19 cellular contexts compared by ENCODE assay signal in the genomic region with DNA sequence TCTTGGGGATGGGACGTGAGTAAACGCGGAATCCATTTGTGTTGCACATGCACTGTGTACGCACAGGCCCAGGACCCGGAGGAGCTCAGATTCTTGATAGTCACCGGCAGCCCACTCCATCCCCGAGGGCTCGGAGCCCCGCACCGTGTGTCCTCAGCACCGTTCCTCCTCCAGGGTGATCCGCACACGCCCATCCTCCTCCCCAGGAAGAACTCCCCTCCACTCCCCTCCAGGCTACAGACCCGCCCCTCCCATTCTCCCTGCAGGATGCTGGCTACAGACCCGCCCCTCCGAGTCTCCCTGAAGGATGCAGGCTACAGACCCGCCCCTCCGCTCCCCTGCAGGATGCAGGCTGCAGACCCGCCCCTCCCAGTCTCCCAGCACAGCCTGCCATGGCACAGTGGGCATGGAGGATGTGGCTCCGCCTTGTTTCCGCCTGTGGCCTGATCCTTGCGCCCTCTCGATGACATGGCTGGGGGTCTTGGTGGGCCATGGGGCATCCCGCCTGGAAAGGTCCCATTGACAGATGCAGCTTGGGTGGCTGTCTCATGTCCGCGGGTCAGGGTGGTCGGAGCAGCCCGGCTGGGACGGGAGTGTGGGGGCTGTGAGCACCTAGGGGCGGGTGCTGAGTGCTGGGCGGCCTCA. TPM values are rescaled to one million over a fixed set of nuclear protein-coding genes. Genes with fewer than 3 reads are reported as not detected.
DNase-seq lines count a peak whose midpoint lies in the region; ATAC-seq and TF ChIP-seq lines count a peak whose summit lies in the region.
"Had no signal": no experiment of that assay in that cellular context is flagged by ENCODE, and none has a peak within 500 bp of the region (broad histone marks: within the 10 kb centered on the region; RNA-seq: fewer than 3 reads in every experiment).

No MANE protein-coding gene starts in this region.

- no peak overlapping the region for H3K4me3 ChIP-seq in left ventricle myocardium inferior
- no peak overlapping the region for H3K4me3 ChIP-seq in neuronal stem cell (ENCODE audit: low read length in 2 of 2)
- H3K4me3 ChIP-seq in smooth muscle cell: no peak overlapping the region
- H3K4me3 ChIP-seq: SJCRH30, vagina had no signal

- H3K36me3 Mint-ChIP-seq in stimulated activated naive B cell treated with anti-CD40 and anti-IgM and Interleukin-4, amounts not matched to agents 10 μg/mL and 1 μg/mL and 100 μg/mL, for 72 hours: peaks cover 19 to 38% of the 10 kb centered on the region in 2 donors

- WGBS in neuronal stem cell (ENCODE audit: extremely low coverage in 2 of 2, insufficient read length in 2 of 2, insufficient replicate concordance in 1 of 2), 2 donors: no CpG with 5 or more reads among the region's 31 CpGs
- WGBS in smooth muscle cell (ENCODE audit: low lambda C conversion rate): 87% methylated on average over 25 of the region's 31 CpGs

- peak overlapping the region; percentile 59 for H3K27ac ChIP-seq in left ventricle myocardium inferior (replicated peaks)
- H3K27ac ChIP-seq in neuronal stem cell (replicated peaks; ENCODE audit: low read length): no peak overlapping the region
- no peak overlapping the region for H3K27ac ChIP-seq in smooth muscle cell (ENCODE audit: low read depth)
- H3K27ac ChIP-seq: SJCRH30, vagina had no signal

- H4K8ac ChIP-seq in neuronal stem cell (ENCODE audit: low read depth, low read length): no peak overlapping the region

- H3K27me3 ChIP-seq in left ventricle myocardium inferior (ENCODE audit: low read depth) (no peaks in the 10 kb centered on the region), neuronal stem cell (ENCODE audit: control insufficient read depth in 3 of 3, insufficient read depth in 3 of 3, low read depth in 1 of 3, low read length in 3 of 3) (no peaks in the 10 kb centered on the region), smooth muscle cell (ENCODE audit: low read depth) (no peaks in the 10 kb centered on the region)
- H3K27me3 ChIP-seq: SJCRH30, vagina had no signal

- H3K9ac ChIP-seq in neuronal stem cell (ENCODE audit: low read depth, low read length, poor library complexity) (no peak overlapping the region), smooth muscle cell (ENCODE audit: low read depth) (no peak overlapping the region)

- peak; percentile 32 for DNase-seq in GM20000 (ENCODE audit: low spot score)
- DNase-seq in NCI-H69 (lab: John Stamatoyannopoulos, UW): peak; percentile 85
- peak; percentile 52 for DNase-seq in left ventricle myocardium inferior
- DNase-seq in neuronal stem cell (ENCODE audit: low spot score): no peak
- no peak for DNase-seq in stimulated activated naive B cell treated with anti-CD40 and anti-IgM and Interleukin-4, amounts not matched to agents 10 μg/mL and 1 μg/mL and 100 μg/mL, for 72 hours
- DNase-seq in smooth muscle cell (lab: John Stamatoyannopoulos, UW; ENCODE audit: unreplicated experiment): no peak
- DNase-seq: amniotic stem cell; central memory CD4-positive, alpha-beta T cell; effector CD4-positive, alpha-beta T cell; NCI-H2081; NCI-H524 treated with DMSO at 0.1 percent for 48 hours; OCI-M1; retina; SJCRH30; T-helper 2 cell had no signal

- peak overlapping the region; percentile 68 for H2AK5ac ChIP-seq in neuronal stem cell (ENCODE audit: low read depth, low read length)

- no peak overlapping the region for H2BK5ac ChIP-seq in neuronal stem cell (ENCODE audit: low read length)

- peaks cover 35% of the 10 kb centered on the region for H3K79me2 ChIP-seq in smooth muscle cell (ENCODE audit: low read depth)

- no peak overlapping the region for H3K18ac ChIP-seq in neuronal stem cell (ENCODE audit: low read length)

- H3K4me2 ChIP-seq in neuronal stem cell (ENCODE audit: insufficient read depth, low read length, poor library complexity, severe bottlenecking) (no peak overlapping the region), smooth muscle cell (no peak overlapping the region)

- ATAC-seq in stimulated activated naive B cell treated with anti-CD40 and anti-IgM and Interleukin-4, amounts not matched to agents 10 μg/mL and 1 μg/mL and 100 μg/mL, for 72 hours (replicated peaks): no peak
- no peak for ATAC-seq in HG03469 (IDR thresholded peaks at IDR 0.05; ENCODE audit: unreplicated experiment)

- H3K36me3 ChIP-seq in left ventricle myocardium inferior (peaks cover 32% of the 10 kb centered on the region), neuronal stem cell (replicated peaks in 1 of 2; ENCODE audit: control insufficient read depth in 2 of 2, insufficient read depth in 2 of 2, low read length in 2 of 2) (peaks cover 21 to 36% of the 10 kb centered on the region in 2 donors), smooth muscle cell (ENCODE audit: low read depth) (no peaks in the 10 kb centered on the region)
- H3K36me3 ChIP-seq: SJCRH30 had no signal

- peaks cover 17% of the 10 kb centered on the region for H3K79me1 ChIP-seq in neuronal stem cell (ENCODE audit: low read depth, low read length)

- no peaks in the 10 kb centered on the region for H3K27me3 Mint-ChIP-seq in stimulated activated naive B cell treated with anti-CD40 and anti-IgM and Interleukin-4, amounts not matched to agents 10 μg/mL and 1 μg/mL and 100 μg/mL, for 72 hours
- H3K27me3 Mint-ChIP-seq: IgD-negative memory B cell had no signal

- no peak overlapping the region for H2BK15ac ChIP-seq in neuronal stem cell (ENCODE audit: low read length)

- H2AFZ ChIP-seq in neuronal stem cell (ENCODE audit: low read length): no peak overlapping the region
- H2AFZ ChIP-seq in smooth muscle cell (ENCODE audit: low read depth): no peak overlapping the region

- H4K91ac ChIP-seq in neuronal stem cell (ENCODE audit: low read depth, low read length, poor library complexity): no peak overlapping the region

- H4K20me1 ChIP-seq in smooth muscle cell (ENCODE audit: low read depth): peaks cover 74% of the 10 kb centered on the region

- no peaks in the 10 kb centered on the region for H3K9me3 Mint-ChIP-seq in stimulated activated naive B cell treated with anti-CD40 and anti-IgM and Interleukin-4, amounts not matched to agents 10 μg/mL and 1 μg/mL and 100 μg/mL, for 72 hours
- H3K9me3 Mint-ChIP-seq: IgD-negative memory B cell, neural crest cell had no signal

- H3K4me1 ChIP-seq in left ventricle myocardium inferior: peaks cover 14% of the 10 kb centered on the region
- H3K4me1 ChIP-seq in neuronal stem cell (ENCODE audit: control insufficient read depth in 2 of 2, insufficient read depth in 1 of 2, low read depth in 1 of 2, low read length in 2 of 2): peaks cover 0 to 5% of the 10 kb centered on the region in 2 donors
- H3K4me1 ChIP-seq in smooth muscle cell (ENCODE audit: low read depth): no peaks in the 10 kb centered on the region
- H3K4me1 ChIP-seq: SJCRH30, vagina had no signal

- H3K4ac ChIP-seq in neuronal stem cell (ENCODE audit: low read length): no peak overlapping the region

- intact Hi-C loops in left ventricle myocardium inferior (cut with micrococcal nuclease): no loop called here

- peak overlapping the region; percentile 87 for H3K23ac ChIP-seq in neuronal stem cell (ENCODE audit: low read depth, low read length, poor library complexity)

- no peak for TF ChIP-seq CTCF in GM20000 (IDR thresholded peaks at IDR 0.05; ENCODE audit: extremely low read depth, missing control alignments)
- no peak for TF ChIP-seq CTCF in left ventricle myocardium inferior (IDR thresholded peaks at IDR 0.05; ENCODE audit: borderline replicate concordance)
- TF ChIP-seq CTCF in smooth muscle cell (IDR thresholded peaks at IDR 0.05; ENCODE audit: borderline replicate concordance, insufficient read depth, poor library complexity, severe bottlenecking): no peak

- H2BK12ac ChIP-seq in neuronal stem cell (ENCODE audit: low read length): peak overlapping the region; percentile 69

- peaks cover 13 to 25% of the 10 kb centered on the region in 2 donors for H3K4me1 Mint-ChIP-seq in stimulated activated naive B cell treated with anti-CD40 and anti-IgM and Interleukin-4, amounts not matched to agents 10 μg/mL and 1 μg/mL and 100 μg/mL, for 72 hours
- H3K4me1 Mint-ChIP-seq: neural crest cell had no signal

- no peak overlapping the region for H3K4me3 Mint-ChIP-seq in stimulated activated naive B cell treated with anti-CD40 and anti-IgM and Interleukin-4, amounts not matched to agents 10 μg/mL and 1 μg/mL and 100 μg/mL, for 72 hours
- H3K4me3 Mint-ChIP-seq: IgD-negative memory B cell, neural crest cell had no signal

- H3K9me3 ChIP-seq in left ventricle myocardium inferior (replicated peaks) (no peaks in the 10 kb centered on the region), neuronal stem cell (replicated peaks in 1 of 2; ENCODE audit: control insufficient read depth in 2 of 2, insufficient read depth in 1 of 2, low read depth in 1 of 2, low read length in 2 of 2) (no peaks in the 10 kb centered on the region), smooth muscle cell (replicated peaks; ENCODE audit: low read depth) (no peaks in the 10 kb centered on the region)
- H3K9me3 ChIP-seq: SJCRH30, vagina had no signal

- H3F3A ChIP-seq in smooth muscle cell (ENCODE audit: low read depth): no peaks in the 10 kb centered on the region

- no peak overlapping the region for H3K27ac Mint-ChIP-seq in stimulated activated naive B cell treated with anti-CD40 and anti-IgM and Interleukin-4, amounts not matched to agents 10 μg/mL and 1 μg/mL and 100 μg/mL, for 72 hours

- H3K14ac ChIP-seq in neuronal stem cell (ENCODE audit: low read length): no peak overlapping the region

- no peak overlapping the region for H2BK120ac ChIP-seq in neuronal stem cell (ENCODE audit: low read depth, low read length)

RNA-seq across cellular contexts. Expression of a gene that starts 14.1 kb away (rescaled TPM):
- 7.5 TPM for total RNA-seq in left ventricle myocardium inferior
- 10.5 TPM for polyA plus RNA-seq in neuronal stem cell (2013, experiment 1 of 2)
- polyA plus RNA-seq in neuronal stem cell (2013, experiment 2 of 2): 11.0 TPM
- 7.7 and 14.1 TPM in 2 replicates for total RNA-seq in smooth muscle cell
- polyA plus RNA-seq in smooth muscle cell: 18.4 and 20.5 TPM in 2 replicates

Comparison
In these comparisons a context has a peak if more than half of its experiments do, and no peak if none do; other contexts are left out.
1. DNase-seq: peak in GM20000 (single experiment), NCI-H69 (single experiment) and left ventricle myocardium inferior (single experiment); none in neuronal stem cell (single experiment), stimulated activated naive B cell treated with anti-CD40 and anti-IgM and Interleukin-4, amounts not matched to agents 10 μg/mL and 1 μg/mL and 100 μg/mL, for 72 hours (single experiment) and smooth muscle cell (single experiment).